In the genomic region with DNA sequence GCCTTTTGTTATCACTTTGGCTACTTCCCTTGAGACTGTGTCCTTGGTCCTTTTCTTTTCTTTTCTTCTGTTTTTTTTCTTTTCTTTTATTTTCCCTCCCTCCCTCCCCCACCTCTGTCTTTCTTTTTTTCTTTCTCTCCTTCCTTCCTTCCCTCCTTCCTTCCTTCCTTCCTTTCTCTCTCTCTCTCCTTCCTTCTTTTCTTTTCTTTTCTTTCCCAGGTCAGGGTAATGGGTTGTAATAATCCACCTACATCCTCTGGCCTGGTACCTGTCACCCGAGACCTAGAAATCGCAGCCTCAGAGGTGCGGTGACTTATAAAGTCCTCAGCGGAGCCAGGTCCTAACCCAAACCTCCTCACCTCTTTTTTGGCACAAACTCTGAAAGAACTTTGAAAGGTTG, we compare ENCODE assay signal across 15 cellular contexts.
DNase-seq lines count a peak whose midpoint lies in the region; ATAC-seq and TF ChIP-seq lines count a peak whose summit lies in the region.
"Had no signal": no experiment of that assay in that cellular context is flagged by ENCODE, and none has a peak within 500 bp of the region (broad histone marks: within the 10 kb centered on the region; RNA-seq: fewer than 3 reads in every experiment).

No MANE protein-coding gene starts in this region.

- H3K36me3 ChIP-seq in ectodermal cell (ENCODE audit: control insufficient read depth, insufficient read depth, low read length) (no peaks in the 10 kb centered on the region), neural progenitor cell (no peaks in the 10 kb centered on the region), A673 (ENCODE audit: insufficient read depth, low read length, poor library complexity, severe bottlenecking) (no peaks in the 10 kb centered on the region)

- H3K18ac ChIP-seq in H9 (ENCODE audit: insufficient read length, low read depth, low read length), result no peak overlapping the region

- CTCF ChIA-PET in WTC11 (lab: Charles Lee) (no interaction called here), A673 (lab: Charles Lee) (no interaction called here)

- no peaks in the 10 kb centered on the region for H4K20me1 ChIP-seq in H9 (ENCODE audit: control insufficient read depth, insufficient read depth, insufficient read length)
- H4K20me1 ChIP-seq in neural progenitor cell (ENCODE audit: low read depth), result peaks cover 25% of the 10 kb centered on the region

- H3K23ac ChIP-seq in H9 (ENCODE audit: insufficient read length, low read depth, low read length), result no peak overlapping the region

- H3K9ac ChIP-seq in H9 (ENCODE audit: extremely low read depth, insufficient read length, low read length) (no peak overlapping the region), neural progenitor cell (no peak overlapping the region)

- no CpG with 5 or more reads among the region's 4 CpGs for WGBS in H9 (ENCODE audit: extremely low coverage, insufficient read length, low lambda C conversion rate)
- WGBS in ectodermal cell, 2 experiments, result 62 to 79% methylated on average over 4 of the region's 4 CpGs

- no peak overlapping the region for H2AK5ac ChIP-seq in H9 (ENCODE audit: insufficient read length, low read length)

- no peak for TF ChIP-seq CTCF in H9 (conservative IDR thresholded peaks at IDR 0.05)
- no peak for TF ChIP-seq CTCF in WTC11 (IDR thresholded peaks at IDR 0.05)
- TF ChIP-seq CTCF in neural progenitor cell (IDR thresholded peaks at IDR 0.05), result no peak
- no peak for TF ChIP-seq CTCF in A673 (conservative IDR thresholded peaks at IDR 0.05; ENCODE audit: low read depth, low read length)

- intact Hi-C loops in A673 (cut with micrococcal nuclease; ENCODE audit: unreplicated experiment), result no loop called here

- POLR2A ChIA-PET in WTC11 (lab: Charles Lee), result no interaction called here
- POLR2A ChIA-PET in A673 (lab: Charles Lee; ENCODE audit: low non-redundant PET), result no interaction called here

- no peaks in the 10 kb centered on the region; the same call in 1 of the 2 replicates for H3K27me3 Mint-ChIP-seq in H9 (ENCODE audit: low read depth)
- H3K27me3 Mint-ChIP-seq in WTC11 (ENCODE audit: low read depth), result no peaks in the 10 kb centered on the region
- no peaks in the 10 kb centered on the region for H3K27me3 Mint-ChIP-seq in neural progenitor cell (ENCODE audit: insufficient read depth, low read depth)

- H3K9me3 ChIP-seq in H9 (ENCODE audit: control insufficient read depth, low read depth, low read length) (no peaks in the 10 kb centered on the region), ectodermal cell (ENCODE audit: control insufficient read depth, low read length) (no peaks in the 10 kb centered on the region), neural progenitor cell (ENCODE audit: low read depth) (no peaks in the 10 kb centered on the region), A673 (ENCODE audit: low read depth, low read length, poor library complexity, severe bottlenecking) (no peaks in the 10 kb centered on the region)
- H3K9me3 ChIP-seq: A549 had no signal

- H3K27me3 ChIP-seq in H9 (ENCODE audit: insufficient read depth, low read length) (no peaks in the 10 kb centered on the region), ectodermal cell (ENCODE audit: control insufficient read depth, insufficient read depth, low read length, poor library complexity, severe bottlenecking) (no peaks in the 10 kb centered on the region), neural progenitor cell (no peaks in the 10 kb centered on the region), A673 (replicated peaks; ENCODE audit: insufficient read depth, low read depth, low read length, poor library complexity) (no peaks in the 10 kb centered on the region)

- no peak overlapping the region for H3K4ac ChIP-seq in H9 (ENCODE audit: low read depth, low read length)

- ATAC-seq in WTC11 (peak; percentile 22), GM21381 (IDR thresholded peaks at IDR 0.05; ENCODE audit: unreplicated experiment) (no peak)
- ATAC-seq: A549 had no signal

- no peak overlapping the region for H2BK20ac ChIP-seq in H9 (ENCODE audit: low read depth, low read length, poor library complexity, severe bottlenecking)

- no peak overlapping the region for H3K56ac ChIP-seq in H9 (ENCODE audit: insufficient read length, low read depth, low read length)

- H3K79me2 ChIP-seq in H9 (ENCODE audit: insufficient read depth, low read length) (no peaks in the 10 kb centered on the region), neural progenitor cell (ENCODE audit: low read depth) (no peaks in the 10 kb centered on the region)

- H3K23me2 ChIP-seq in H9 (ENCODE audit: insufficient read length, low read depth, low read length, poor library complexity, severe bottlenecking), result no peaks in the 10 kb centered on the region

- H2BK120ac ChIP-seq in H9 (ENCODE audit: low read depth, low read length, poor library complexity, severe bottlenecking), result no peak overlapping the region

- no peak overlapping the region for H4K91ac ChIP-seq in H9 (ENCODE audit: insufficient read length, low read depth, low read length)

- H3K27ac Mint-ChIP-seq in H9 (peak overlapping the region; percentile 96 to 99 (median 96)), WTC11 (peak overlapping the region; percentile 95), neural progenitor cell (peak overlapping the region; percentile 22)
- H3K27ac Mint-ChIP-seq: CD4-positive, alpha-beta memory T cell had no signal

- H3K9me3 Mint-ChIP-seq in H9 (no peaks in the 10 kb centered on the region), WTC11 (no peaks in the 10 kb centered on the region), neural progenitor cell (no peaks in the 10 kb centered on the region)
- H3K9me3 Mint-ChIP-seq: CD4-positive, alpha-beta memory T cell had no signal

- H2AFZ ChIP-seq in H9 (ENCODE audit: low read length), result no peak overlapping the region
- no peak overlapping the region for H2AFZ ChIP-seq in neural progenitor cell (replicated peaks)

- H3T11ph ChIP-seq in H9 (ENCODE audit: low read length), result no peak overlapping the region

- H3K36me3 Mint-ChIP-seq in H9 (ENCODE audit: insufficient read depth in 1 of 3, low read depth in 3 of 3), result no peaks in the 10 kb centered on the region
- H3K36me3 Mint-ChIP-seq in WTC11, result no peaks in the 10 kb centered on the region
- no peaks in the 10 kb centered on the region for H3K36me3 Mint-ChIP-seq in neural progenitor cell
- H3K36me3 Mint-ChIP-seq: CD4-positive, alpha-beta memory T cell had no signal

- BruUV-seq in A673 (replicated peaks; lab: Mats Ljungman, UMichigan), result no TSS peak

- no peak overlapping the region; the same call in 1 of the 2 replicates for H3K14ac ChIP-seq in H9 (ENCODE audit: insufficient read depth, low read length)

- H4K8ac ChIP-seq in H9 (replicated peaks; ENCODE audit: insufficient read length, low read depth, low read length), result no peak overlapping the region

- H3K79me1 ChIP-seq in H9 (ENCODE audit: insufficient read depth, low read depth, low read length, poor library complexity, severe bottlenecking), result no peaks in the 10 kb centered on the region

- H3F3A ChIP-seq in neural progenitor cell (ENCODE audit: low read depth), result peaks cover 35% of the 10 kb centered on the region

- DNase-seq in H9, result no peak
- no peak for DNase-seq in WTC11 (ENCODE audit: low spot score)
- no peak for DNase-seq in neural progenitor cell (ENCODE audit: low spot score)
- DNase-seq in stimulated activated CD4-positive, alpha-beta T cell treated with anti-CD3 and anti-CD28 coated beads, Interleukin-1b, Interleukin-23, amount 100 ng/mL, for 48 hours, result no peak
- no peak for DNase-seq in A673 (ENCODE audit: low spot score)
- DNase-seq: CD4-positive, alpha-beta memory T cell; DMS53; Kasumi-1; NCI-H1436; NCI-H526; NCI-H82; RPMI8226 had no signal

- H3K4me3 ChIP-seq in ectodermal cell (ENCODE audit: insufficient read depth, low read depth, low read length) (no peak overlapping the region), neural progenitor cell (peak overlapping the region; percentile 36), A673 (ENCODE audit: low read depth, low read length, poor library complexity, severe bottlenecking) (no peak overlapping the region)
- H3K4me3 ChIP-seq: A549 had no signal

- H3K4me1 Mint-ChIP-seq in H9, result peaks cover 61 to 62% of the 10 kb centered on the region in 2 experiments
- peaks cover 71% of the 10 kb centered on the region for H3K4me1 Mint-ChIP-seq in WTC11
- peaks cover 26% of the 10 kb centered on the region for H3K4me1 Mint-ChIP-seq in neural progenitor cell
- H3K4me1 Mint-ChIP-seq: CD4-positive, alpha-beta memory T cell had no signal

- no peak overlapping the region for H2BK12ac ChIP-seq in H9 (ENCODE audit: insufficient read length, low read depth, low read length)

- H3K4me3 Mint-ChIP-seq in H9 (peak overlapping the region; percentile 40 to 71), WTC11 (peak overlapping the region; percentile 53), neural progenitor cell (peak overlapping the region; percentile 6)
- H3K4me3 Mint-ChIP-seq: CD4-positive, alpha-beta memory T cell had no signal

- peak overlapping the region; percentile 7 for H3K4me2 ChIP-seq in H9 (ENCODE audit: insufficient read depth, insufficient read length, low read length)
- peak overlapping the region; percentile 81 for H3K4me2 ChIP-seq in neural progenitor cell
- H3K4me2 ChIP-seq: A549 had no signal

- H2BK15ac ChIP-seq in H9 (ENCODE audit: low read depth, low read length), result no peak overlapping the region

- H3K4me1 ChIP-seq in H9 (ENCODE audit: insufficient read depth, low read length), result peaks cover 14% of the 10 kb centered on the region; the same call in 1 of the 2 replicates
- peaks cover 30% of the 10 kb centered on the region for H3K4me1 ChIP-seq in ectodermal cell (ENCODE audit: control insufficient read depth, insufficient read depth, low read length)
- peaks cover 41% of the 10 kb centered on the region for H3K4me1 ChIP-seq in neural progenitor cell
- no peaks in the 10 kb centered on the region for H3K4me1 ChIP-seq in A673 (ENCODE audit: insufficient read depth, low read length, poor library complexity, severe bottlenecking)
- H3K4me1 ChIP-seq: A549 had no signal

- no peak overlapping the region for H2BK5ac ChIP-seq in H9 (ENCODE audit: insufficient read length, low read length)

- H3K27ac ChIP-seq in H9 (ENCODE audit: insufficient read length, low read depth, low read length), result peak overlapping the region; percentile 3
- H3K27ac ChIP-seq in ectodermal cell (ENCODE audit: insufficient read depth, low read depth, low read length, poor library complexity, severe bottlenecking), result peak overlapping the region; percentile 40
- H3K27ac ChIP-seq in neural progenitor cell, result peak overlapping the region; percentile 67
- H3K27ac ChIP-seq in A673 (ENCODE audit: low read depth, low read length, poor library complexity, severe bottlenecking), result no peak overlapping the region
- H3K27ac ChIP-seq: A549 had no signal

- H4K5ac ChIP-seq in H9 (ENCODE audit: insufficient read length, low read depth, low read length), result no peak overlapping the region

Comparison
In these comparisons a context has a peak if more than half of its experiments do, and no peak if none do; other contexts are left out.
1. H3K27ac Mint-ChIP-seq: peak in every context shown above with its lines; median percentile 96 in H9; 95 in WTC11; 22 in neural progenitor cell.